Comparison of ENCODE assay signal across 18 cellular contexts in genomic region chr11:16750417-16750816, GRCh38. TPM values are rescaled to one million over a fixed set of nuclear protein-coding genes. Genes with fewer than 3 reads are reported as not detected.
DNase-seq lines count a peak whose midpoint lies in the region; ATAC-seq lines count a peak whose summit lies in the region.
"Had no signal": no experiment of that assay in that cellular context is flagged by ENCODE, and none has a peak within 500 bp of the region (broad histone marks: within the 10 kb centered on the region; RNA-seq: fewer than 3 reads in every experiment).

No MANE protein-coding gene starts in this region.

- peak; percentile 41 for DNase-seq in ELR (ENCODE audit: low read depth)
- no peak for DNase-seq in activated naive CD8-positive, alpha-beta T cell treated with anti-CD3 and anti-CD28 coated beads for 36 hours
- no peak for DNase-seq in GDM1 (lab: John Stamatoyannopoulos, UW)
- DNase-seq in cortex of kidney (lab: John Stamatoyannopoulos, UW), result no peak
- DNase-seq in NCI-H2171 treated with DMSO at 0.1 percent for 48 hours (lab: John Stamatoyannopoulos, UW), result no peak
- DNase-seq: activated CD4-positive, alpha-beta T cell treated with anti-CD3 and anti-CD28 coated beads for 1 hour; adrenal gland; foreskin melanocyte; kidney; naive B cell; NCI-H187; NCI-H345; right cardiac atrium; SK-N-SH; T1000; thyroid gland had no signal

- no peaks in the 10 kb centered on the region for H3K9me3 Mint-ChIP-seq in activated naive CD8-positive, alpha-beta T cell treated with anti-CD3 and anti-CD28 coated beads for 36 hours
- H3K9me3 Mint-ChIP-seq: naive B cell had no signal

- H3K27me3 Mint-ChIP-seq in activated naive CD8-positive, alpha-beta T cell treated with anti-CD3 and anti-CD28 coated beads for 36 hours, result no peaks in the 10 kb centered on the region
- H3K27me3 Mint-ChIP-seq: naive B cell had no signal

- peaks cover 54% of the 10 kb centered on the region for H3K36me3 Mint-ChIP-seq in activated naive CD8-positive, alpha-beta T cell treated with anti-CD3 and anti-CD28 coated beads for 36 hours

- no peak overlapping the region for H3K4me3 Mint-ChIP-seq in activated naive CD8-positive, alpha-beta T cell treated with anti-CD3 and anti-CD28 coated beads for 36 hours
- H3K4me3 Mint-ChIP-seq: naive B cell had no signal

- H3K4me1 Mint-ChIP-seq in activated naive CD8-positive, alpha-beta T cell treated with anti-CD3 and anti-CD28 coated beads for 36 hours, result peaks cover 31% of the 10 kb centered on the region

- peak; percentile 53 for ATAC-seq in GM18909 (IDR thresholded peaks at IDR 0.05; ENCODE audit: poor library complexity, unreplicated experiment)
- ATAC-seq in HG03354 (IDR thresholded peaks at IDR 0.05; ENCODE audit: poor library complexity, severe bottlenecking, unreplicated experiment), result peak; percentile 70
- ATAC-seq: right cardiac atrium had no signal

- peak overlapping the region; percentile 72 for H3K27ac Mint-ChIP-seq in activated naive CD8-positive, alpha-beta T cell treated with anti-CD3 and anti-CD28 coated beads for 36 hours
- H3K27ac Mint-ChIP-seq: naive B cell had no signal

RNA-seq across cellular contexts. Expression of gene C11orf58, which starts 12.0 kb away (rescaled TPM):
- total RNA-seq in activated naive CD8-positive, alpha-beta T cell treated with anti-CD3 and anti-CD28 coated beads for 36 hours, result 100 to 1,000 TPM; 151 to 153 TPM
